ENCODE assay signal across 2 cellular contexts in the genomic region with DNA sequence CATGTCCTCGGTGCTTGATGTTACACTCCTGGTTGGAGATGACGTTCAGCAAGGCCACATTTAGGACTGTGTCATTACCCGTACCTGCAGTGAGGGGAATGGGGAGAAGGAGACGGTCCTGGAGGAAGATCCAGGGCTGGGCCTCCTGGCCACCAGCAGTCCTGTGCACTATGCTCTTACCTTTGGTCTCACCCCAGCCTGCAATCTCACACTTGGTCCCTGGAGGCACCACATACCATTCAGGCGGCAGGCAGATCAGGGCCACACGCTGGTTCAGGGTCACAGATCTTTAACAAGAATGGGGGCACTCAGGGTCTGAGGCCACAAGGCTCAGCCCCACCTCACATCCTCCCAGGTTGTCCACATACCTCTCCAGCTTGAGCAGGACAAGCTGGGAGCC. TPM values are rescaled to one million over a fixed set of nuclear protein-coding genes. Genes with fewer than 3 reads are reported as not detected.
"Had no signal": no experiment of that assay in that cellular context is flagged by ENCODE, and none has a peak within 500 bp of the region (broad histone marks: within the 10 kb centered on the region; RNA-seq: fewer than 3 reads in every experiment).

No MANE protein-coding gene starts in this region.

RNA-seq across cellular contexts. Expression of a gene that starts 17.3 kb away (rescaled TPM):
- polyA plus RNA-seq: aorta, IgD-negative memory B cell had no signal
